Comparison of ENCODE assay signal across 17 cellular contexts in genomic region chr6:96171112-96171511, GRCh38.
A peak's percentile ranks its signal among the peaks of the same experiment; 100 is the strongest.
DNase-seq lines count a peak whose midpoint lies in the region; ATAC-seq and TF ChIP-seq lines count a peak whose summit lies in the region.
"Had no signal": no experiment of that assay in that cellular context is flagged by ENCODE, and none has a peak within 500 bp of the region (broad histone marks: within the 10 kb centered on the region; RNA-seq: fewer than 3 reads in every experiment).

No MANE protein-coding gene starts in this region.

- no peak overlapping the region for H3K27ac ChIP-seq in A673 (ENCODE audit: low read depth, low read length, poor library complexity, severe bottlenecking)
- H3K27ac ChIP-seq: C4-2B had no signal

- no peak overlapping the region for H3K4me3 ChIP-seq in A673 (ENCODE audit: low read depth, low read length, poor library complexity, severe bottlenecking)
- H3K4me3 ChIP-seq: GM23338, K562 had no signal

- CTCF ChIA-PET in A673 (lab: Charles Lee) = no interaction called here

- H3K36me3 ChIP-seq in A673 (ENCODE audit: insufficient read depth, low read length, poor library complexity, severe bottlenecking) = no peaks in the 10 kb centered on the region

- TF ChIP-seq CTCF in A673 (conservative IDR thresholded peaks at IDR 0.05; ENCODE audit: low read depth, low read length) = no peak

- in situ Hi-C loops in G401 (cut with HindIII; ENCODE audit: low sequenced_read_pairs) = no loop called here

- peak; percentile 5 for DNase-seq in A673 (ENCODE audit: low spot score)
- DNase-seq in G401 (ENCODE audit: low spot score) = peak; percentile 59
- DNase-seq in cerebellar cortex (ENCODE audit: low spot score) = peak; percentile 42
- peak; percentile 45 for DNase-seq in medulla oblongata (ENCODE audit: extremely low spot score)
- no peak for DNase-seq in iPS-NIHi11 (ENCODE audit: low spot score)
- no peak for DNase-seq in stimulated activated naive CD4-positive, alpha-beta T cell (lab: John Stamatoyannopoulos, UW)
- DNase-seq: ACHN; Caco-2; CD4-positive, alpha-beta T cell; DND-41; EL; HCEC 1CT; IMR-90 had no signal

- no peaks in the 10 kb centered on the region for H3K27me3 ChIP-seq in A673 (replicated peaks; ENCODE audit: insufficient read depth, low read depth, low read length, poor library complexity)

- POLR2A ChIA-PET in A673 (lab: Charles Lee; ENCODE audit: low non-redundant PET) = no interaction called here

- no TSS peak for BruUV-seq in A673 (replicated peaks; lab: Mats Ljungman, UMichigan)

- H3K4me1 ChIP-seq in A673 (ENCODE audit: insufficient read depth, low read length, poor library complexity, severe bottlenecking) = peaks cover 3% of the 10 kb centered on the region
- H3K4me1 ChIP-seq: Caco-2 had no signal

- intact Hi-C loops in A673 (cut with micrococcal nuclease; ENCODE audit: unreplicated experiment) = no loop called here

- no peak for ATAC-seq in HG03196 (IDR thresholded peaks at IDR 0.05; ENCODE audit: unreplicated experiment)
- ATAC-seq: GM23338, K562 had no signal

- no peaks in the 10 kb centered on the region for H3K9me3 ChIP-seq in A673 (ENCODE audit: low read depth, low read length, poor library complexity, severe bottlenecking)
- H3K9me3 ChIP-seq: Caco-2 had no signal

Comparison
In these comparisons a context has a peak if more than half of its experiments do, and no peak if none do; other contexts are left out.
1. DNase-seq: peak in A673 (single experiment), G401 (single experiment), cerebellar cortex (single experiment) and medulla oblongata (single experiment); none in iPS-NIHi11 (single experiment) and stimulated activated naive CD4-positive, alpha-beta T cell (0 of 6).